ENCODE assay signal across 8 cellular contexts in genomic region chrX:58025979-58026378, GRCh38.
DNase-seq lines count a peak whose midpoint lies in the region; ATAC-seq and TF ChIP-seq lines count a peak whose summit lies in the region.

No MANE protein-coding gene starts in this region.

- H3K4me1 Mint-ChIP-seq in effector memory CD8-positive, alpha-beta T cell (ENCODE audit: low read depth in 2 of 2): no peaks in the 10 kb centered on the region

- H3K9me2 ChIP-seq in SK-N-SH: no peaks in the 10 kb centered on the region

- TF ChIP-seq CTCF in SK-N-SH (IDR thresholded peaks at IDR 0.05) (peak; percentile 72), parathyroid adenoma (IDR thresholded peaks at IDR 0.05) (peak; percentile 28)

- TF ChIP-seq EP300 in SK-N-SH (IDR thresholded peaks at IDR 0.05; ENCODE audit: borderline replicate concordance in 1 of 2, low read depth in 1 of 2, low read length in 1 of 2): no peak

- H3K4me3 ChIP-seq in SK-N-SH (ENCODE audit: low read depth in 2 of 2, low read length in 1 of 2) (no peak overlapping the region), parathyroid adenoma (ENCODE audit: low read depth, low read length) (no peak overlapping the region)

- no peaks in the 10 kb centered on the region for H3K9me3 Mint-ChIP-seq in effector memory CD8-positive, alpha-beta T cell

- POLR2A ChIA-PET in SK-N-SH (lab: Yijun Ruan, JAX): no interaction called here

- H2AFZ ChIP-seq in SK-N-SH (ENCODE audit: low read depth): no peak overlapping the region
- no peak overlapping the region for H2AFZ ChIP-seq in parathyroid adenoma

- H3K36me3 ChIP-seq in SK-N-SH (replicated peaks in 1 of 2; ENCODE audit: control insufficient read depth in 1 of 2, insufficient read depth in 2 of 2, low read length in 1 of 2): no peaks in the 10 kb centered on the region
- H3K36me3 ChIP-seq in parathyroid adenoma (ENCODE audit: control insufficient read depth, insufficient read depth, low read length): no peaks in the 10 kb centered on the region

- no peaks in the 10 kb centered on the region for H4K20me1 ChIP-seq in SK-N-SH (ENCODE audit: insufficient read depth)

- H3K27ac ChIP-seq in SK-N-SH (ENCODE audit: low read depth in 2 of 2, low read length in 1 of 2) (no peak overlapping the region), parathyroid adenoma (no peak overlapping the region)

- H3K27ac Mint-ChIP-seq in effector memory CD8-positive, alpha-beta T cell: no peak overlapping the region

- no peaks in the 10 kb centered on the region for H3K79me2 ChIP-seq in SK-N-SH (ENCODE audit: insufficient read depth)
- no peaks in the 10 kb centered on the region for H3K79me2 ChIP-seq in parathyroid adenoma

- no peak overlapping the region for H3K4me3 Mint-ChIP-seq in effector memory CD8-positive, alpha-beta T cell

- H3K27me3 Mint-ChIP-seq in effector memory CD8-positive, alpha-beta T cell: no peaks in the 10 kb centered on the region

- H3K9ac ChIP-seq in SK-N-SH (no peak overlapping the region), parathyroid adenoma (no peak overlapping the region)

- H3F3A ChIP-seq in SK-N-SH (replicated peaks; ENCODE audit: insufficient read depth): no peaks in the 10 kb centered on the region

- H3K36me3 Mint-ChIP-seq in effector memory CD8-positive, alpha-beta T cell (ENCODE audit: insufficient read depth): no peaks in the 10 kb centered on the region

- H3K9me3 ChIP-seq in SK-N-SH (no peaks in the 10 kb centered on the region), parathyroid adenoma (ENCODE audit: control insufficient read depth, low read length) (no peaks in the 10 kb centered on the region)

- H3K4me1 ChIP-seq in SK-N-SH (ENCODE audit: control insufficient read depth in 1 of 2, insufficient read depth in 2 of 2, low read depth in 1 of 2, low read length in 1 of 2) (no peaks in the 10 kb centered on the region), parathyroid adenoma (no peaks in the 10 kb centered on the region)

- CTCF ChIA-PET in SK-N-SH (lab: Yijun Ruan, JAX): interaction anchor here (0.7 to 2.5 kb wide), 7 partner anchors 9 to 206 kb away, joined by 3 to 14 read pairs (median 6); no protein-coding TSS in a partner anchor

- DNase-seq in stimulated activated CD4-positive, alpha-beta T cell treated with anti-CD3 and anti-CD28 coated beads, Interleukin-15, amount 100 ng/mL, for 24 hours: peak; percentile 22
- DNase-seq in stimulated activated CD4-positive, alpha-beta T cell treated with anti-CD3 and anti-CD28 coated beads, Interleukin-4, amount 100 ng/mL, for 4 hours: no peak
- peak; percentile 72 for DNase-seq in KBM-7
- peak; percentile 20 for DNase-seq in SK-N-SH
- DNase-seq in effector memory CD8-positive, alpha-beta T cell: peak; percentile 2 to 13 (median 6)
- DNase-seq in cortex of kidney (lab: John Stamatoyannopoulos, UW): no peak

- H3K27me3 ChIP-seq in SK-N-SH (ENCODE audit: insufficient read depth) (no peaks in the 10 kb centered on the region), parathyroid adenoma (ENCODE audit: control insufficient read depth, insufficient read depth, low read length) (no peaks in the 10 kb centered on the region)

- TF ChIP-seq RAD21 in SK-N-SH (IDR thresholded peaks at IDR 0.05; ENCODE audit: low read length): peak; percentile 59

- no peak for ATAC-seq in effector memory CD8-positive, alpha-beta T cell (replicated peaks)
- no peak for ATAC-seq in activated CD4-positive, CD25-positive, alpha-beta regulatory T cell treated with anti-CD3 and anti-CD28 coated beads, Interleukin-2, amount 50 U/mL, for 24 hours

- in situ Hi-C loops in KBM-7 (cut with MboI; ENCODE audit: low pct_unique_long_range_greater_than_20kb, low sequenced_read_pairs): no loop called here

- 0% methylated on average over 5 of the region's 5 CpGs for WGBS in SK-N-SH (ENCODE audit: low lambda C conversion rate)

- H3K4me2 ChIP-seq in SK-N-SH (no peak overlapping the region), parathyroid adenoma (ENCODE audit: low read length) (no peak overlapping the region)

TF ChIP-seq in SK-N-SH, 30 proteins besides CTCF, POLR2A, EP300 and RAD21:
- peak; percentile 51 for TF ChIP-seq SMC3 (IDR thresholded peaks at IDR 0.05; ENCODE audit: low read depth, low read length)
- TF ChIP-seq MXI1 (IDR thresholded peaks at IDR 0.05; ENCODE audit: low read depth, low read length): no peak

Comparison
In these comparisons a context has a peak if more than half of its experiments do, and no peak if none do; other contexts are left out.
1. DNase-seq: peak in stimulated activated CD4-positive, alpha-beta T cell treated with anti-CD3 and anti-CD28 coated beads, Interleukin-15, amount 100 ng/mL, for 24 hours (single experiment), KBM-7 (single experiment), SK-N-SH (single experiment) and effector memory CD8-positive, alpha-beta T cell (3 of 3); none in stimulated activated CD4-positive, alpha-beta T cell treated with anti-CD3 and anti-CD28 coated beads, Interleukin-4, amount 100 ng/mL, for 4 hours (0 of 2) and cortex of kidney (single experiment).